In the genomic region with DNA sequence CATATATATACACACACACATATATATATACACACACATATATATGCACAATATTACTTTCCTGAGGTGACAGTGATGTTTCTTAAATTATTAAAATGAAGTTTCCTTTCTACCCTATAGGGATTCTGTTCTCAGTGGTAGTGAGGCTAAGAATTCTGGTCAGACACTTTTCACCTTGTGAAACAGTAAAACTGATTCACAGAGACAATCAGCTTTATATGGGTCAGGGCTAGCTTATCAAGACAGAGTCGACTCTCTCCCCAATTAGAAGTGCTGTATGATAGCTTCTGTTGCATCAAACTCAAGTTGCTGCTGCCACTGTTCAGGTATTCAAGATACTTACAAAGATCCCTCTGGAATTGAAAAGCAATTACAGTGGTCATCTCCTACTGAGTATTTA, we compare ENCODE assay signal across 16 cellular contexts.
DNase-seq lines count a peak whose midpoint lies in the region; ATAC-seq lines count a peak whose summit lies in the region.
"Had no signal": no experiment of that assay in that cellular context is flagged by ENCODE, and none has a peak within 500 bp of the region (broad histone marks: within the 10 kb centered on the region; RNA-seq: fewer than 3 reads in every experiment).

No MANE protein-coding gene starts in this region.

- H3K4me1 ChIP-seq in CD4-positive, CD25-positive, alpha-beta regulatory T cell (ENCODE audit: control insufficient read depth, insufficient read depth, low read length, poor library complexity, severe bottlenecking): peaks cover 8% of the 10 kb centered on the region
- H3K4me1 ChIP-seq in mesenchymal stem cell (ENCODE audit: control insufficient read depth, insufficient read depth, low read depth, low read length): no peaks in the 10 kb centered on the region
- H3K4me1 ChIP-seq: A549 had no signal

- H3K9ac ChIP-seq in mesenchymal stem cell (ENCODE audit: low read length): no peak overlapping the region
- H3K9ac ChIP-seq: GM23248 had no signal

- no peak overlapping the region for H3K4me3 Mint-ChIP-seq in activated CD4-positive, alpha-beta T cell treated with anti-CD3 and anti-CD28 coated beads for 36 hours
- H3K4me3 Mint-ChIP-seq in CD4-positive, CD25-positive, alpha-beta regulatory T cell: no peak overlapping the region
- H3K4me3 Mint-ChIP-seq: CD4-positive, alpha-beta memory T cell had no signal

- no peak overlapping the region for H4K8ac ChIP-seq in mesenchymal stem cell (ENCODE audit: low read length)

- no peaks in the 10 kb centered on the region for H3K9me3 Mint-ChIP-seq in activated CD4-positive, alpha-beta T cell treated with anti-CD3 and anti-CD28 coated beads for 36 hours (ENCODE audit: low read depth)
- peaks cover 0 to 6% (median 0%) of the 10 kb centered on the region in 7 donors for H3K9me3 Mint-ChIP-seq in CD4-positive, CD25-positive, alpha-beta regulatory T cell

- WGBS in mesenchymal stem cell: 100% methylated on average over 1 of the region's 1 CpG

- no peak overlapping the region for H2AK5ac ChIP-seq in mesenchymal stem cell (ENCODE audit: low read length, severe bottlenecking)

- no peak overlapping the region for H3K4me2 ChIP-seq in mesenchymal stem cell (ENCODE audit: low read length, poor library complexity, severe bottlenecking)
- H3K4me2 ChIP-seq: A549 had no signal

- no peak overlapping the region for H3K23ac ChIP-seq in mesenchymal stem cell (ENCODE audit: low read length in 2 of 2)

- H3K14ac ChIP-seq in mesenchymal stem cell (ENCODE audit: low read length in 2 of 2): no peak overlapping the region

- H2AFZ ChIP-seq in mesenchymal stem cell (ENCODE audit: low read depth, low read length): no peak overlapping the region
- H2AFZ ChIP-seq: GM23248 had no signal

- H3K36me3 ChIP-seq in CD4-positive, CD25-positive, alpha-beta regulatory T cell (ENCODE audit: control insufficient read depth, insufficient read depth, low read length): peaks cover 2% of the 10 kb centered on the region
- H3K36me3 ChIP-seq in mesenchymal stem cell (ENCODE audit: control insufficient read depth in 1 of 2, insufficient read depth in 2 of 2, low read depth in 1 of 2, low read length in 2 of 2): peaks cover 0 to 6% of the 10 kb centered on the region in 2 experiments

- no peak overlapping the region for H2BK15ac ChIP-seq in mesenchymal stem cell (ENCODE audit: low read depth, poor library complexity, severe bottlenecking)

- peak; percentile 19 for ATAC-seq in activated CD4-positive, alpha-beta T cell treated with anti-CD3 and anti-CD28 coated beads for 36 hours
- ATAC-seq in CD4-positive, CD25-positive, alpha-beta regulatory T cell (ENCODE audit: low read depth in 2 of 2): no peak
- ATAC-seq: A549, GM12878 had no signal

- H4K91ac ChIP-seq in mesenchymal stem cell (ENCODE audit: low read length): no peak overlapping the region

- H3K4me3 ChIP-seq in CD4-positive, CD25-positive, alpha-beta regulatory T cell (ENCODE audit: low read depth, low read length): no peak overlapping the region
- H3K4me3 ChIP-seq in mesenchymal stem cell (ENCODE audit: insufficient read depth in 1 of 2, low read depth in 1 of 2, low read length in 2 of 2): no peak overlapping the region
- H3K4me3 ChIP-seq: A549, GM12878, GM23248 had no signal

- no peak for DNase-seq in activated CD4-positive, alpha-beta T cell treated with anti-CD3 and anti-CD28 coated beads for 36 hours
- DNase-seq in activated CD4-positive, alpha-beta T cell treated with anti-CD3 and anti-CD28 coated beads, Interleukin-2, amount 50 U/mL, for 4 hours: no peak
- DNase-seq in CD4-positive, CD25-positive, alpha-beta regulatory T cell: no peak
- DNase-seq in amniotic epithelial cell (ENCODE audit: low read depth) (peak; percentile 18), retina (peak; percentile 8), mesenchymal stem cell (no peak), NCI-H2196 treated with DMSO at 0.1 percent for 48 hours (lab: John Stamatoyannopoulos, UW; ENCODE audit: unreplicated experiment) (no peak)
- DNase-seq: AML-193; CD4-positive, alpha-beta memory T cell; DMS153; DMS79 treated with DMSO at 0.1 percent for 48 hours had no signal

- H3K36me3 Mint-ChIP-seq in activated CD4-positive, alpha-beta T cell treated with anti-CD3 and anti-CD28 coated beads for 36 hours (ENCODE audit: low read depth): peaks cover 11% of the 10 kb centered on the region
- H3K36me3 Mint-ChIP-seq in CD4-positive, CD25-positive, alpha-beta regulatory T cell: peaks cover 16% of the 10 kb centered on the region

- H2BK5ac ChIP-seq in mesenchymal stem cell (ENCODE audit: low read depth, low read length, poor library complexity, severe bottlenecking): no peak overlapping the region

- H3K27ac ChIP-seq in CD4-positive, CD25-positive, alpha-beta regulatory T cell (ENCODE audit: insufficient read depth, low read length, poor library complexity, severe bottlenecking): no peak overlapping the region
- H3K27ac ChIP-seq in mesenchymal stem cell (ENCODE audit: low read length, poor library complexity, severe bottlenecking): no peak overlapping the region
- H3K27ac ChIP-seq: 22Rv1, A549, C4-2B, GM23248 had no signal

- intact Hi-C loops in activated CD4-positive, alpha-beta T cell treated with anti-CD3 and anti-CD28 coated beads for 36 hours (cut with DNase I, micrococcal nuclease): no loop called here

- H3K9me3 ChIP-seq in CD4-positive, CD25-positive, alpha-beta regulatory T cell (ENCODE audit: control insufficient read depth in 2 of 2, low read length in 2 of 2): no peaks in the 10 kb centered on the region
- H3K9me3 ChIP-seq in mesenchymal stem cell (ENCODE audit: control insufficient read depth, low read length): peaks cover 8% of the 10 kb centered on the region
- H3K9me3 ChIP-seq: A549 had no signal

- H3K27me3 Mint-ChIP-seq in activated CD4-positive, alpha-beta T cell treated with anti-CD3 and anti-CD28 coated beads for 36 hours: no peaks in the 10 kb centered on the region
- no peaks in the 10 kb centered on the region for H3K27me3 Mint-ChIP-seq in CD4-positive, CD25-positive, alpha-beta regulatory T cell
- H3K27me3 Mint-ChIP-seq: CD4-positive, alpha-beta memory T cell had no signal

- H3K79me1 ChIP-seq in mesenchymal stem cell (replicated peaks; ENCODE audit: low read length, poor library complexity, severe bottlenecking): peaks cover 27% of the 10 kb centered on the region

- H3K4ac ChIP-seq in mesenchymal stem cell (ENCODE audit: low read depth in 1 of 2, low read length in 2 of 2): no peak overlapping the region

- H2BK120ac ChIP-seq in mesenchymal stem cell (ENCODE audit: low read depth, low read length): no peak overlapping the region

- H3K18ac ChIP-seq in mesenchymal stem cell (ENCODE audit: low read depth in 1 of 2, low read length in 2 of 2): no peak overlapping the region

- POLR2A ChIA-PET in activated CD4-positive, alpha-beta T cell treated with anti-CD3 and anti-CD28 coated beads for 36 hours (lab: Charles Lee): no interaction called here

- H2BK12ac ChIP-seq in mesenchymal stem cell (ENCODE audit: low read length in 2 of 2): no peak overlapping the region

- H3K4me1 Mint-ChIP-seq in activated CD4-positive, alpha-beta T cell treated with anti-CD3 and anti-CD28 coated beads for 36 hours: peaks cover 38% of the 10 kb centered on the region
- peaks cover 29 to 72% (median 49%) of the 10 kb centered on the region in 4 donors for H3K4me1 Mint-ChIP-seq in CD4-positive, CD25-positive, alpha-beta regulatory T cell

- H3K27me3 ChIP-seq in CD4-positive, CD25-positive, alpha-beta regulatory T cell (ENCODE audit: control insufficient read depth, insufficient read depth, low read length): no peaks in the 10 kb centered on the region
- no peaks in the 10 kb centered on the region for H3K27me3 ChIP-seq in mesenchymal stem cell (ENCODE audit: control insufficient read depth in 1 of 2, insufficient read depth in 1 of 2, low read length in 2 of 2)

- H3K27ac Mint-ChIP-seq in activated CD4-positive, alpha-beta T cell treated with anti-CD3 and anti-CD28 coated beads for 36 hours: no peak overlapping the region
- peak overlapping the region in 2 of 3 donors; percentile 69 to 71 for H3K27ac Mint-ChIP-seq in CD4-positive, CD25-positive, alpha-beta regulatory T cell

- CTCF ChIA-PET in activated CD4-positive, alpha-beta T cell treated with anti-CD3 and anti-CD28 coated beads for 36 hours (lab: Charles Lee): no interaction called here

Comparison
In these comparisons a context has a peak if more than half of its experiments do, and no peak if none do; other contexts are left out.
1. DNase-seq: peak in amniotic epithelial cell (single experiment) and retina (single experiment); none in activated CD4-positive, alpha-beta T cell treated with anti-CD3 and anti-CD28 coated beads for 36 hours (single experiment), activated CD4-positive, alpha-beta T cell treated with anti-CD3 and anti-CD28 coated beads, Interleukin-2, amount 50 U/mL, for 4 hours (0 of 2), CD4-positive, CD25-positive, alpha-beta regulatory T cell (0 of 3), mesenchymal stem cell (single experiment) and NCI-H2196 treated with DMSO at 0.1 percent for 48 hours (single experiment).